Comparison of ENCODE assay signal across 8 cellular contexts in the genomic region with DNA sequence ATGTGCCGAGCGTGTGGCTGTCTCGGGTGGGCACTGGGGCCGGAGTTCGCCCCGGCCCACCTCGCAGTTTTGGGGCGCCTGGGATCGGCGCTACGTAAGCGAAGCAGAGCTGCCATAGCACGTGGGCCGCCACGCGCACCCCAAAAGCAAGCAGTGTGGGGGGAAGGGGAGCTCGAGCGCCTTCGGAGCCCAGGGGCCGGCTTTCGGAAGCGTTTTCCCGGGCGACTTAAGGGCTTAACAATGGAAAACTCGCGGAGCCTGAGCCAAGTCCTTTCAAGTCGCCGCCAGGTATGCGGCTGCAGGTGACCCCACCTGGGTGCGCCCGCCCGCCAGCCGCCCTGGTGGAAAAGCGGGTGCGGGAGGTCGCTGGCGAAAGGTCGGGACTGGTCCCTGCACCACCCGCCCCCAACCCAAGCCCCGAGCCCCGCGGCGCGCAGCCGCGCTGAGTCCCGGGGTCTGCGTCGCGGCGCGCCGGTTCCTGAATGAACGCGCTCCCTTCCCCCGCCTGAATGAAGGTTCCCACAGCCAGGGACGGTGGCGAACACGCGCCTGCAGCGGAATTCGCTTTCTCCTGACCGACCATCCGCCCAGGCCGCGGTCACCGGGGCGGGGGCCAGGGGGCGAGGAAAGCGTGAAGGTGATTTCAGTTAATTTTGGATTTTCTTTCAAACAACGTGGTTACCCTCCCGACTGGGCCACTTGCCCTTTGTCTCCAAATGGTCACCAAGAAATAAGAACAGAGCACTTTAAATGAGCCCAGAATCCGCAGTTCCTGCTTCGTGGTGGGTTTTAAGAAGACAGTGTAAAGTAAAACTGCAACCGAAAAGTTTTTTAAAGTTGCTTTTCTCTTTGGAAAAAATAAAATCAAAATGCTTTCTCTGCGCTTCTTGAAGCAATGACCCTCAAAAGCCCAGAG. TPM values are rescaled to one million over a fixed set of nuclear protein-coding genes. Genes with fewer than 3 reads are reported as not detected.
DNase-seq lines count a peak whose midpoint lies in the region; ATAC-seq and TF ChIP-seq lines count a peak whose summit lies in the region.

No MANE protein-coding gene starts in this region.

- peak overlapping the region; percentile 76 for H3K4me3 Mint-ChIP-seq in activated T-helper 17 cell treated with anti-CD3 and anti-CD28 coated beads, Interleukin-2, amount 50 U/mL, for 72 hours

- intact Hi-C loops in A673 (cut with micrococcal nuclease; ENCODE audit: unreplicated experiment) (loop anchor here (5.0 kb wide), 2 partner anchors 326 to 341 kb away; no protein-coding TSS in a partner anchor), left ventricle myocardium superior (cut with micrococcal nuclease) (loop anchor here (5.0 kb wide), 1 partner anchor 346 kb away; a partner anchor contains a TSS)

- ATAC-seq in activated T-helper 17 cell treated with anti-CD3 and anti-CD28 coated beads, Interleukin-2, amount 50 U/mL, for 72 hours (replicated peaks), result no peak
- ATAC-seq in left ventricle myocardium superior (no peak), GM21390 (IDR thresholded peaks at IDR 0.05; ENCODE audit: unreplicated experiment) (no peak), GM19328 (IDR thresholded peaks at IDR 0.05; ENCODE audit: unreplicated experiment) (no peak), GM21447 (IDR thresholded peaks at IDR 0.05; ENCODE audit: unreplicated experiment) (no peak)

- BruUV-seq in A673 (replicated peaks; lab: Mats Ljungman, UMichigan), result TSS peak; percentile 4

- H3K4me1 ChIP-seq in A673 (ENCODE audit: insufficient read depth, low read length, poor library complexity, severe bottlenecking), result peaks cover 30% of the 10 kb centered on the region

- H3K27me3 Mint-ChIP-seq in activated T-helper 17 cell treated with anti-CD3 and anti-CD28 coated beads, Interleukin-2, amount 50 U/mL, for 72 hours, result peaks cover 24% of the 10 kb centered on the region

- H3K4me3 ChIP-seq in A673 (ENCODE audit: low read depth, low read length, poor library complexity, severe bottlenecking) (peak overlapping the region; percentile 86), HFF-Myc (replicated peaks; ENCODE audit: low read depth, low read length) (peak overlapping the region; percentile 99)

- DNase-seq in A673 (ENCODE audit: low spot score) (peak; percentile 90), HFF-Myc (ENCODE audit: extremely low read depth, low read depth) (no peak), left ventricle myocardium superior (peak; percentile 72), retina (peak; percentile 89)

- H3K27me3 ChIP-seq in A673 (replicated peaks; ENCODE audit: insufficient read depth, low read depth, low read length, poor library complexity), result no peaks in the 10 kb centered on the region

- H3K36me3 Mint-ChIP-seq in activated T-helper 17 cell treated with anti-CD3 and anti-CD28 coated beads, Interleukin-2, amount 50 U/mL, for 72 hours (ENCODE audit: low read depth), result no peaks in the 10 kb centered on the region

- H3K4me1 Mint-ChIP-seq in activated T-helper 17 cell treated with anti-CD3 and anti-CD28 coated beads, Interleukin-2, amount 50 U/mL, for 72 hours, result peaks cover 5% of the 10 kb centered on the region

- H3K36me3 ChIP-seq in A673 (ENCODE audit: insufficient read depth, low read length, poor library complexity, severe bottlenecking), result peaks cover 12% of the 10 kb centered on the region

- H3K9me3 ChIP-seq in A673 (ENCODE audit: low read depth, low read length, poor library complexity, severe bottlenecking), result no peaks in the 10 kb centered on the region

- POLR2A ChIA-PET in A673 (lab: Charles Lee; ENCODE audit: low non-redundant PET), result interaction anchor here (0.9 to 1.1 kb wide), 2 partner anchors 11 to 16 kb away, joined by 3 to 5 read pairs; no protein-coding TSS in a partner anchor

- no peak overlapping the region for H3K27ac Mint-ChIP-seq in activated T-helper 17 cell treated with anti-CD3 and anti-CD28 coated beads, Interleukin-2, amount 50 U/mL, for 72 hours

- peak overlapping the region; percentile 99 for H3K27ac ChIP-seq in A673 (ENCODE audit: low read depth, low read length, poor library complexity, severe bottlenecking)

- CTCF ChIA-PET in A673 (lab: Charles Lee), result interaction anchor here (1.2 kb wide), 1 partner anchor 537 kb away, joined by 5 read pairs; no protein-coding TSS in a partner anchor

- H3K9me3 Mint-ChIP-seq in activated T-helper 17 cell treated with anti-CD3 and anti-CD28 coated beads, Interleukin-2, amount 50 U/mL, for 72 hours, result no peaks in the 10 kb centered on the region

- no peak for TF ChIP-seq CTCF in A673 (conservative IDR thresholded peaks at IDR 0.05; ENCODE audit: low read depth, low read length)
- no peak for TF ChIP-seq CTCF in HFF-Myc (IDR thresholded peaks at IDR 0.05; ENCODE audit: low read depth, low read length, missing control alignments)

RNA-seq across cellular contexts. Expression of a gene that starts 2.7 kb away (rescaled TPM):
- total RNA-seq in A673 (2021) (2,517 and 2,519 TPM in 2 replicates), left ventricle myocardium superior (162 TPM)
- total RNA-seq in activated T-helper 17 cell treated with anti-CD3 and anti-CD28 coated beads, Interleukin-2, amount 50 U/mL, for 72 hours, result 1 to 10 TPM in 1 of 2 donors, under 1 TPM in 1; 0.82 to 3.7 TPM

RNA-seq across cellular contexts. Expression of a gene that starts 36.9 kb away (rescaled TPM):
- total RNA-seq in A673 (2021) (52.8 and 56.0 TPM in 2 replicates), left ventricle myocardium superior (10.9 TPM)
- 10 to 100 TPM; 20.4 to 25.6 TPM for total RNA-seq in activated T-helper 17 cell treated with anti-CD3 and anti-CD28 coated beads, Interleukin-2, amount 50 U/mL, for 72 hours

Comparison
In these comparisons a context has a peak if more than half of its experiments do, and no peak if none do; other contexts are left out.
1. RNA of a gene that starts 2.7 kb away (total RNA-seq): 2,517 to 2,519 TPM in A673 and 162 TPM in left ventricle myocardium superior (single experiment); 0.82 to 3.7 TPM in activated T-helper 17 cell treated with anti-CD3 and anti-CD28 coated beads, Interleukin-2, amount 50 U/mL, for 72 hours; every median in the first group is over 10 times any median in the second.